In the genomic region with DNA sequence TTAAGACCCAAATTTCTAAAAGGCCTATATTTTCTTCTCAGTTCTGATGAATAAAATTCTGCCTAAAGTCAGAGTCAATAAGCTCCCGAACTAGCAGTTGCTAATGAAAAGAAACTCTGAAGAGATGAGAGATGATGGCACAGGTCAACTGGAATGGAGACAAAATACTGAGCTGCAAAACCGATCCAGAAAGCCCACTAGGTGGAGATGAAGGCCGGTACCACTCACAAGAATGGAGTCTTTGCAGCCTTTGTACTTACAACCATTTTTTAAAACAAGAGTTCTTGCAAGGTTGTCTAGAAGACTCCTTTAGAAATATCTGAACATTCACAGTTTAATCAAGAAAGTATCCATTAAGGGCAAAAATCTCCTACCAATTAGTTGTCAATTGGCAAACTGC, we compare ENCODE assay signal across 11 cellular contexts.
DNase-seq lines count a peak whose midpoint lies in the region; ATAC-seq and TF ChIP-seq lines count a peak whose summit lies in the region.
"Had no signal": no experiment of that assay in that cellular context is flagged by ENCODE, and none has a peak within 500 bp of the region (broad histone marks: within the 10 kb centered on the region; RNA-seq: fewer than 3 reads in every experiment).

No MANE protein-coding gene starts in this region.

- no peaks in the 10 kb centered on the region for H3K36me3 Mint-ChIP-seq in Caco-2 (ENCODE audit: insufficient read depth, unreplicated experiment)
- no peaks in the 10 kb centered on the region for H3K36me3 Mint-ChIP-seq in activated T-cell treated with anti-CD3 and anti-CD28 coated beads, Interleukin-2, amount 50 U/mL, for 4 hours (ENCODE audit: insufficient read depth)
- H3K36me3 Mint-ChIP-seq: natural killer cell had no signal

- no peak overlapping the region for H3K27ac ChIP-seq in parathyroid adenoma

- H3K27ac Mint-ChIP-seq in Caco-2 (ENCODE audit: unreplicated experiment): no peak overlapping the region
- H3K27ac Mint-ChIP-seq: natural killer cell had no signal

- no peaks in the 10 kb centered on the region for H3K27me3 Mint-ChIP-seq in Caco-2 (ENCODE audit: insufficient read depth, unreplicated experiment)
- peaks cover 2% of the 10 kb centered on the region for H3K27me3 Mint-ChIP-seq in activated T-cell treated with anti-CD3 and anti-CD28 coated beads, Interleukin-2, amount 50 U/mL, for 4 hours (ENCODE audit: low read depth)

- no peak overlapping the region for H3K4me3 ChIP-seq in Caco-2 (ENCODE audit: low read depth, low read length)
- no peak overlapping the region for H3K4me3 ChIP-seq in parathyroid adenoma (ENCODE audit: low read depth, low read length)

- no peaks in the 10 kb centered on the region for H3K4me1 Mint-ChIP-seq in Caco-2 (ENCODE audit: low read depth, unreplicated experiment)
- no peaks in the 10 kb centered on the region for H3K4me1 Mint-ChIP-seq in activated T-cell treated with anti-CD3 and anti-CD28 coated beads, Interleukin-2, amount 50 U/mL, for 4 hours (ENCODE audit: low read depth)
- H3K4me1 Mint-ChIP-seq: natural killer cell had no signal

- no peaks in the 10 kb centered on the region for H3K36me3 ChIP-seq in Caco-2 (ENCODE audit: control insufficient read depth, insufficient read depth, low read length)
- no peaks in the 10 kb centered on the region for H3K36me3 ChIP-seq in parathyroid adenoma (ENCODE audit: control insufficient read depth, insufficient read depth, low read length)

- no peaks in the 10 kb centered on the region for H3K79me2 ChIP-seq in parathyroid adenoma

- no peak overlapping the region for H3K4me3 Mint-ChIP-seq in Caco-2 (ENCODE audit: unreplicated experiment)
- no peak overlapping the region for H3K4me3 Mint-ChIP-seq in activated T-cell treated with anti-CD3 and anti-CD28 coated beads, Interleukin-2, amount 50 U/mL, for 4 hours
- H3K4me3 Mint-ChIP-seq: natural killer cell had no signal

- H3K4me2 ChIP-seq in parathyroid adenoma (ENCODE audit: low read length): no peak overlapping the region

- peak; percentile 39 to 64 for TF ChIP-seq CTCF in Caco-2 (IDR thresholded peaks at IDR 0.05; ENCODE audit: insufficient read depth in 1 of 2, low read depth in 1 of 2, low read length in 1 of 2, severe bottlenecking in 1 of 2, unreplicated experiment in 1 of 2)
- peak; percentile 42 for TF ChIP-seq CTCF in parathyroid adenoma (IDR thresholded peaks at IDR 0.05)

- ATAC-seq in activated T-cell treated with anti-CD3 and anti-CD28 coated beads, Interleukin-2, amount 50 U/mL, for 4 hours: no peak
- ATAC-seq: natural killer cell had no signal

- POLR2A ChIA-PET in Caco-2 (lab: Charles Lee): no interaction called here

- H3K9me3 Mint-ChIP-seq in Caco-2 (ENCODE audit: unreplicated experiment): no peaks in the 10 kb centered on the region
- H3K9me3 Mint-ChIP-seq in activated T-cell treated with anti-CD3 and anti-CD28 coated beads, Interleukin-2, amount 50 U/mL, for 4 hours: no peaks in the 10 kb centered on the region
- H3K9me3 Mint-ChIP-seq: natural killer cell had no signal

- no peaks in the 10 kb centered on the region for H3K27me3 ChIP-seq in Caco-2 (replicated peaks; ENCODE audit: control insufficient read depth, insufficient read depth, low read length)
- H3K27me3 ChIP-seq in parathyroid adenoma (ENCODE audit: control insufficient read depth, insufficient read depth, low read length): no peaks in the 10 kb centered on the region

- no TSS peak for BruUV-seq in Caco-2 (replicated peaks; lab: Mats Ljungman, UMichigan)

- H3K9me3 ChIP-seq in Caco-2: no peaks in the 10 kb centered on the region
- no peaks in the 10 kb centered on the region for H3K9me3 ChIP-seq in parathyroid adenoma (ENCODE audit: control insufficient read depth, low read length)

- intact Hi-C loops in Caco-2 (cut with micrococcal nuclease; ENCODE audit: unreplicated experiment): loop anchor here (5.0 kb wide), 1 partner anchor 85 kb away; no protein-coding TSS in a partner anchor

- CTCF ChIA-PET in Caco-2 (lab: Charles Lee): interaction anchor here (0.6 to 1.9 kb wide), 8 partner anchors 17 to 206 kb away, joined by 3 to 18 read pairs (median 3); no protein-coding TSS in a partner anchor

- H2AFZ ChIP-seq in parathyroid adenoma: peak overlapping the region; percentile 38

- no peak overlapping the region for H3K9ac ChIP-seq in parathyroid adenoma

- DNase-seq in Caco-2 (peak in 1 of 2 experiments; percentile 44), NCI-H69 (lab: John Stamatoyannopoulos, UW) (peak; percentile 34), fibroblast of peridontal ligament (ENCODE audit: extremely low read depth) (peak; percentile 19), GM03348 (ENCODE audit: low spot score) (no peak), GOT3 (lab: John Stamatoyannopoulos, UW) (no peak)
- DNase-seq in activated T-cell treated with anti-CD3 and anti-CD28 coated beads, Interleukin-2, amount 50 U/mL, for 4 hours: no peak
- no peak for DNase-seq in activated CD8-positive, alpha-beta memory T cell treated with anti-CD3 and anti-CD28 coated beads for 24 hours
- DNase-seq: activated T-cell treated with anti-CD3 and anti-CD28 coated beads, Interleukin-2, amount 50 U/mL, for 48 hours; GDM1; natural killer cell had no signal

- H3K4me1 ChIP-seq in Caco-2: peaks cover 9% of the 10 kb centered on the region; the same call in 1 of the 2 replicates
- no peaks in the 10 kb centered on the region for H3K4me1 ChIP-seq in parathyroid adenoma

Comparison
In these comparisons a context has a peak if more than half of its experiments do, and no peak if none do; other contexts are left out.
1. DNase-seq: peak in NCI-H69 (single experiment) and fibroblast of peridontal ligament (single experiment); none in GM03348 (single experiment), GOT3 (single experiment), activated T-cell treated with anti-CD3 and anti-CD28 coated beads, Interleukin-2, amount 50 U/mL, for 4 hours (single experiment) and activated CD8-positive, alpha-beta memory T cell treated with anti-CD3 and anti-CD28 coated beads for 24 hours (single experiment).